9 cellular contexts compared by ENCODE assay signal in genomic region chr11:117816151-117816741, GRCh38. TPM values are rescaled to one million over a fixed set of nuclear protein-coding genes. Genes with fewer than 3 reads are reported as not detected.
DNase-seq lines count a peak whose midpoint lies in the region; ATAC-seq and TF ChIP-seq lines count a peak whose summit lies in the region.
"Had no signal": no experiment of that assay in that cellular context is flagged by ENCODE, and none has a peak within 500 bp of the region (broad histone marks: within the 10 kb centered on the region; RNA-seq: fewer than 3 reads in every experiment).

No MANE protein-coding gene starts in this region.

- intact Hi-C loops in CD4-positive, alpha-beta memory T cell (cut with micrococcal nuclease): no loop called here
- intact Hi-C loops in gastrocnemius medialis (cut with DNase I; ENCODE audit: low total_unique reads): loop anchor here (5.0 kb wide), 1 partner anchor 389 kb away; no protein-coding TSS in a partner anchor

- H3K36me3 ChIP-seq in CD4-positive, alpha-beta memory T cell (ENCODE audit: insufficient read depth, low read length): no peaks in the 10 kb centered on the region
- peaks cover 26% of the 10 kb centered on the region for H3K36me3 ChIP-seq in KOPT-K1 (ENCODE audit: insufficient read depth, low read length)
- no peaks in the 10 kb centered on the region for H3K36me3 ChIP-seq in brain microvascular endothelial cell (replicated peaks)
- H3K36me3 ChIP-seq in muscle layer of colon (ENCODE audit: insufficient read depth, low read length): no peaks in the 10 kb centered on the region
- no peaks in the 10 kb centered on the region for H3K36me3 ChIP-seq in gastrocnemius medialis

- TF ChIP-seq CTCF in brain microvascular endothelial cell (IDR thresholded peaks at IDR 0.05; ENCODE audit: low read depth, low read length, missing control alignments) (no peak), gastrocnemius medialis (IDR thresholded peaks at IDR 0.05 in 4 of 5, conservative IDR thresholded peaks at IDR 0.05 in 1 of 5) (no peak)

- peak overlapping the region in 4 of 8 donors; percentile 13 to 85 (median 24) for H3K4me3 Mint-ChIP-seq in CD4-positive, alpha-beta memory T cell

- H3K27me3 Mint-ChIP-seq in CD4-positive, alpha-beta memory T cell: no peaks in the 10 kb centered on the region

- DNase-seq in CD4-positive, alpha-beta memory T cell: no peak
- peak; percentile 30 for DNase-seq in brain microvascular endothelial cell
- no peak for DNase-seq in gastrocnemius medialis

- POLR2A ChIA-PET in CD4-positive, alpha-beta memory T cell (lab: Charles Lee; ENCODE audit: partially characterized antibody): interaction anchor here (0.9 to 5.5 kb wide), 15 partner anchors 8 to 236 kb away, joined by 3 to 70 read pairs (median 8); partner anchors contain the start of gene FXYD2

- H3K27ac ChIP-seq in CD4-positive, alpha-beta memory T cell (ENCODE audit: low read depth, low read length): peak overlapping the region; percentile 74
- H3K27ac ChIP-seq in KOPT-K1 (ENCODE audit: low read depth, low read length, poor library complexity, severe bottlenecking) (peak overlapping the region; percentile 60), brain microvascular endothelial cell (no peak overlapping the region), muscle layer of colon (ENCODE audit: low read depth, low read length) (peak overlapping the region; percentile 23), gastrocnemius medialis (no peak overlapping the region)

- peaks cover 44% of the 10 kb centered on the region for H3K4me1 ChIP-seq in CD4-positive, alpha-beta memory T cell (ENCODE audit: insufficient read depth, low read length)
- H3K4me1 ChIP-seq in muscle layer of colon (ENCODE audit: insufficient read depth, low read length) (peaks cover 18% of the 10 kb centered on the region), gastrocnemius medialis (peaks cover 0 to 3% of the 10 kb centered on the region in 2 donors)

- no peak for TF ChIP-seq POLR2A in gastrocnemius medialis (IDR thresholded peaks at IDR 0.05)

- no peaks in the 10 kb centered on the region for H3K27me3 ChIP-seq in CD4-positive, alpha-beta memory T cell (ENCODE audit: insufficient read depth, low read length)
- no peaks in the 10 kb centered on the region for H3K27me3 ChIP-seq in brain microvascular endothelial cell (replicated peaks)
- H3K27me3 ChIP-seq in muscle layer of colon (ENCODE audit: control insufficient read depth in 1 of 2, insufficient read depth in 2 of 2, low read length in 2 of 2): no peaks in the 10 kb centered on the region
- no peaks in the 10 kb centered on the region for H3K27me3 ChIP-seq in gastrocnemius medialis

- no peak overlapping the region for H3K4me3 ChIP-seq in CD4-positive, alpha-beta memory T cell (ENCODE audit: low read length in 2 of 2)
- H3K4me3 ChIP-seq in brain microvascular endothelial cell (ENCODE audit: low read depth, low read length) (no peak overlapping the region), muscle layer of colon (ENCODE audit: low read depth in 1 of 2, low read length in 2 of 2) (no peak overlapping the region), gastrocnemius medialis (no peak overlapping the region)

- in situ Hi-C loops in brain microvascular endothelial cell (cut with HindIII; ENCODE audit: low pct_ligation_motif_present, low sequenced_read_pairs) (loop anchor here (25.0 kb wide), 1 partner anchor 379 kb away; no protein-coding TSS in a partner anchor), gastrocnemius medialis (cut with MboI; ENCODE audit: low sequenced_read_pairs in 4 of 4) (no loop called here)

- H3K36me3 Mint-ChIP-seq in CD4-positive, alpha-beta memory T cell: no peaks in the 10 kb centered on the region

- H3K9me3 ChIP-seq in CD4-positive, alpha-beta memory T cell (ENCODE audit: control insufficient read depth in 1 of 2, low read length in 2 of 2): no peaks in the 10 kb centered on the region
- H3K9me3 ChIP-seq in KOPT-K1 (ENCODE audit: insufficient read depth, low read length, poor library complexity, severe bottlenecking) (no peaks in the 10 kb centered on the region), muscle layer of colon (ENCODE audit: low read length) (no peaks in the 10 kb centered on the region), gastrocnemius medialis (no peaks in the 10 kb centered on the region)

- H3K9ac ChIP-seq in muscle layer of colon (ENCODE audit: low read length): no peak overlapping the region

- CTCF ChIA-PET in CD4-positive, alpha-beta memory T cell (lab: Charles Lee; ENCODE audit: partially characterized antibody): interaction anchor here (0.9 to 16.1 kb wide), 16 partner anchors 7 to 390 kb away, joined by 3 to 440 read pairs (median 11); partner anchors contain the start of genes FXYD2 and IL10RA

- ATAC-seq in GM18861 (IDR thresholded peaks at IDR 0.05; ENCODE audit: unreplicated experiment): no peak
- no peak for ATAC-seq in gastrocnemius medialis
- ATAC-seq in HG02571 (IDR thresholded peaks at IDR 0.05; ENCODE audit: unreplicated experiment): no peak
- no peak for ATAC-seq in GM21737 (IDR thresholded peaks at IDR 0.05; ENCODE audit: unreplicated experiment)

- peaks cover 22 to 67% (median 37%) of the 10 kb centered on the region in 4 donors for H3K4me1 Mint-ChIP-seq in CD4-positive, alpha-beta memory T cell

- peak overlapping the region; percentile 88 to 98 (median 96) for H3K27ac Mint-ChIP-seq in CD4-positive, alpha-beta memory T cell

- no peaks in the 10 kb centered on the region for H3K9me3 Mint-ChIP-seq in CD4-positive, alpha-beta memory T cell

RNA-seq across cellular contexts. Expression of gene FXYD2, which starts 8.3 kb away (rescaled TPM):
- total RNA-seq in CD4-positive, alpha-beta memory T cell: 10 to 100 TPM in 1 of 2 experiments, 1 to 10 TPM in 1; 9.3 to 10.5 TPM
- 1 to 10 TPM; 3.5 to 7.1 TPM for polyA plus RNA-seq in CD4-positive, alpha-beta memory T cell
- under 1 TPM in 1 of 4 donors, not detected in 3; 0.87 TPM for total RNA-seq in gastrocnemius medialis

RNA-seq across cellular contexts. Expression of gene DSCAML1, which starts 19.2 kb away (rescaled TPM):
- 1 to 10 TPM in 1 of 2 experiments, under 1 TPM in 1; 1.00 to 1.0 TPM for total RNA-seq in CD4-positive, alpha-beta memory T cell
- not detected for polyA plus RNA-seq in CD4-positive, alpha-beta memory T cell
- under 1 TPM; 0.05 to 0.15 (median 0.07) TPM for total RNA-seq in gastrocnemius medialis
- total RNA-seq: dermis microvascular lymphatic vessel endothelial cell had no signal

Comparison
In these comparisons a context has a peak if more than half of its experiments do, and no peak if none do; other contexts are left out.
1. H3K27ac ChIP-seq: peak in CD4-positive, alpha-beta memory T cell (single experiment), KOPT-K1 (single experiment) and muscle layer of colon (single experiment); none in brain microvascular endothelial cell (single experiment) and gastrocnemius medialis (0 of 4).
2. RNA of gene FXYD2, which starts 8.3 kb away (total RNA-seq): 9.3 to 10.5 TPM in CD4-positive, alpha-beta memory T cell; 0.87 TPM in gastrocnemius medialis; every median in the first group is over 4 times any median in the second.